11 cellular contexts compared by ENCODE assay signal in the genomic region with DNA sequence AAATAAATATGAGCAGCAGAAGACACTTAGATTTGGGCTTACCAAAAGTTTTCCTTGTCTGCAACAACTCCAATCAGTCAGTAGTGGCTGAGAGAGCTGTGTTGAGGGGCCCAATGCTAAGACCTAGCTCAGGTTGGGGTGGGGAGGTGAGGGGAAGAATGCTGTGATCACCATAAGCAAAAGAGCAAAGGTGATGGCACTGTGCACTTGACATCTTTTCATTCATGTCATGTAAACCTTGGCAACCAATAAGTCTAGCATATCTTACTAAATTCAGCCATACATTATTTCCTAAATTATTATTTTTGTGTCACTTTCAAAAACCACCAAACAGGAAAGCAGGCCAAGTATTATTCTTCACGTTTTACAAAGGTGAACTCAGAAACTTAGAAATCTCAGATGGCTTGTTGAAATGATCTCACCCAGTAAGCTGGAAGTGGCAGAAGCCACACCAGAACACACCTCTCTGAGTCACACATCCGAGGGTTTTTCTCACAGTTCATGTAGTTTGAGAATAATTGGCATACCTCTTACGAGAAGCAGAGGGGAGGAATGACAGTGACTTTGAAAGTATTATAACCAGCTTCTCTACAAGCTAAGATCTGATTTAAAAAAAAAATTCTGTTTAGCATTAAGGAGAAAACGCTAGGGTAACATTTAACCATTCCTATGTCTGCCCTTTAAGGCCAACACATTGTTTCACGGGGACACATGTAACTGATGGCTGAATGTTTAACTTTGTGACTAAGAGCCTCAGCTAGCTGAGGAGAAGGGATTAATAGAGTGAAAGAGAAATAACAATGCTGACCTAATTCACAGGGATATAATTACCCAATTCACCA. TPM values are rescaled to one million over a fixed set of nuclear protein-coding genes. Genes with fewer than 3 reads are reported as not detected.
DNase-seq lines count a peak whose midpoint lies in the region; ATAC-seq and TF ChIP-seq lines count a peak whose summit lies in the region.
"Had no signal": no experiment of that assay in that cellular context is flagged by ENCODE, and none has a peak within 500 bp of the region (broad histone marks: within the 10 kb centered on the region; RNA-seq: fewer than 3 reads in every experiment).

No MANE protein-coding gene starts in this region.

- ATAC-seq in activated CD4-positive, CD25-positive, alpha-beta regulatory T cell treated with anti-CD3 and anti-CD28 coated beads, Interleukin-2, amount 50 U/mL, for 24 hours, result peak; percentile 25 to 66
- ATAC-seq in esophagus mucosa (peak; percentile 88), HG02763 (IDR thresholded peaks at IDR 0.05; ENCODE audit: unreplicated experiment) (no peak)
- ATAC-seq: SK-N-SH treated with all-trans-retinoic acid at 6 μM for 48 hours had no signal

- TF ChIP-seq CTCF in retinal pigment epithelial cell (conservative IDR thresholded peaks at IDR 0.05; ENCODE audit: low read depth, low read length), result no peak

- DNase-seq in activated CD4-positive, CD25-positive, alpha-beta regulatory T cell treated with anti-CD3 and anti-CD28 coated beads, Interleukin-2, amount 50 U/mL, for 72 hours, result no peak
- peak; percentile 49 for DNase-seq in LHCN-M2 (ENCODE audit: low read depth)
- DNase-seq in retinal pigment epithelial cell (ENCODE audit: low read depth), result peak; percentile 70
- DNase-seq in NCI-H128 (lab: John Stamatoyannopoulos, UW; ENCODE audit: unreplicated experiment), result no peak
- no peak for DNase-seq in activated effector memory CD4-positive, alpha-beta T cell treated with Interleukin-2 at 50 U/mL for 16 hours
- DNase-seq: activated CD8-positive, alpha-beta memory T cell treated with anti-CD3 and anti-CD28 coated beads, Interleukin-2, amount 50 U/mL, for 4 hours; NCI-H2081 treated with DMSO at 0.1 percent for 48 hours had no signal

- no peak overlapping the region for H3K4me3 ChIP-seq in retinal pigment epithelial cell (ENCODE audit: low read length)

RNA-seq across cellular contexts. Expression of a gene that starts 43.3 kb away (rescaled TPM):
- 0.77 and 1.6 TPM in 2 replicates for total RNA-seq in LHCN-M2 (2014; rRNA removed)
- 0.32 TPM for polyA plus RNA-seq in LHCN-M2 (2012)
- total RNA-seq in esophagus mucosa, result 8.5 TPM

Comparison
In these comparisons a context has a peak if more than half of its experiments do, and no peak if none do; other contexts are left out.
1. DNase-seq: peak in LHCN-M2 (single experiment) and retinal pigment epithelial cell (single experiment); none in activated CD4-positive, CD25-positive, alpha-beta regulatory T cell treated with anti-CD3 and anti-CD28 coated beads, Interleukin-2, amount 50 U/mL, for 72 hours (single experiment), NCI-H128 (single experiment) and activated effector memory CD4-positive, alpha-beta T cell treated with Interleukin-2 at 50 U/mL for 16 hours (single experiment).